ENCODE assay signal across 11 cellular contexts in the genomic region with DNA sequence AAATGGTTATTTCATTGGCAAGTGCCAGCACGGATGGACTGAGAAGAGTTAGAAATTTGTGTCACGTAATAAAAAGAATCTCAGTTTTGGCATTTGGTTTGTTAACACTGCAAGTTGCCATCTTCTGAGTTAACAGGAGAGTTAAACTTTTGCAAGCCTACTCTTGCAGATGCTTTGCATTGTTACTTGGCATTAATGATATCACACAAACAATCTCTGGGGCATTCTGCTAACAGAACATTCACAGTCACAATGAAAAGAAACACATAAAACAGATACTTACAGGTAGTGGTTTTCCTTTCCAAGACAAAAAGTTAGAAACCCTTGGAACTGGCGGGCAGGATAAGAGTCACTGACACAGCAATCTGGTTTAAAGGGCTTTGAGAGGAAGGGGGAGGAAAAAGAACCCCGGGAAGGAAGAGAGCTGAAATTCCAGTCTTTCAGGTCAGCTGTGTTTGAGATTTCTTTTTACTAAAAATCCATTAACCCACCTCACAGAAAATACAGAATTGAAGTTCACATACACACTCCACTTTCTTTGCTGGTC. TPM values are rescaled to one million over a fixed set of nuclear protein-coding genes. Genes with fewer than 3 reads are reported as not detected.
DNase-seq lines count a peak whose midpoint lies in the region; TF ChIP-seq lines count a peak whose summit lies in the region.
"Had no signal": no experiment of that assay in that cellular context is flagged by ENCODE, and none has a peak within 500 bp of the region (broad histone marks: within the 10 kb centered on the region; RNA-seq: fewer than 3 reads in every experiment).

No MANE protein-coding gene starts in this region.

- H3K9ac ChIP-seq in HUES64 (ENCODE audit: low read depth, low read length) (peak overlapping the region; percentile 45; the same call in 1 of the 2 replicates), duodenal mucosa (ENCODE audit: low read depth in 1 of 2, low read length in 2 of 2) (peak overlapping the region; percentile 39 to 53), skeletal muscle satellite cell (ENCODE audit: low read depth, low read length) (no peak overlapping the region)

- peaks cover 47% of the 10 kb centered on the region for H3K4me1 ChIP-seq in HUES64 (ENCODE audit: insufficient read depth, low read length)
- H3K4me1 ChIP-seq in duodenal mucosa (ENCODE audit: control insufficient read depth in 1 of 2, insufficient read depth in 2 of 2, low read length in 2 of 2): peaks cover 18 to 19% of the 10 kb centered on the region in 2 donors
- no peaks in the 10 kb centered on the region for H3K4me1 ChIP-seq in skeletal muscle satellite cell (ENCODE audit: control insufficient read depth, insufficient read depth, low read length)

- peak overlapping the region; percentile 55 for H3K4me2 ChIP-seq in skeletal muscle satellite cell (ENCODE audit: low read length)

- H3K4me3 ChIP-seq in HUES64 (ENCODE audit: low read length): peak overlapping the region; percentile 47
- peak overlapping the region; percentile 66 to 74 for H3K4me3 ChIP-seq in duodenal mucosa (ENCODE audit: low read depth in 1 of 2, low read length in 2 of 2)
- H3K4me3 ChIP-seq in kidney epithelial cell (ENCODE audit: low read depth, low read length): peak overlapping the region; percentile 0
- H3K4me3 ChIP-seq in skeletal muscle satellite cell (ENCODE audit: low read length): peak overlapping the region; percentile 32

- H3K27me3 ChIP-seq in HUES64 (ENCODE audit: insufficient read depth, low read length) (no peaks in the 10 kb centered on the region), duodenal mucosa (ENCODE audit: control insufficient read depth in 1 of 2, insufficient read depth in 2 of 2, low read length in 2 of 2) (no peaks in the 10 kb centered on the region), kidney epithelial cell (ENCODE audit: control insufficient read depth, insufficient read depth, low read length) (no peaks in the 10 kb centered on the region), skeletal muscle satellite cell (ENCODE audit: control insufficient read depth, insufficient read depth, low read length) (no peaks in the 10 kb centered on the region)

- no peak for DNase-seq in kidney epithelial cell (ENCODE audit: low read depth)
- no peak for DNase-seq in GM03348 (ENCODE audit: low spot score)
- DNase-seq in hypothalamus (lab: John Stamatoyannopoulos, UW): no peak
- DNase-seq in activated naive CD4-positive, alpha-beta T cell treated with anti-CD3 and anti-CD28 coated beads, Interleukin-2, amount 50 U/mL, for 16 hours: no peak
- DNase-seq in occipital lobe (lab: John Stamatoyannopoulos, UW): no peak
- DNase-seq: CD8-positive, alpha-beta T cell; NCI-H2029; stimulated activated naive CD4-positive, alpha-beta T cell had no signal

- no peaks in the 10 kb centered on the region for H3K36me3 ChIP-seq in HUES64 (ENCODE audit: insufficient read depth, low read length)
- H3K36me3 ChIP-seq in duodenal mucosa (ENCODE audit: control insufficient read depth in 1 of 2, insufficient read depth in 2 of 2, low read length in 2 of 2): no peaks in the 10 kb centered on the region
- H3K36me3 ChIP-seq in kidney epithelial cell (ENCODE audit: control insufficient read depth, insufficient read depth, low read length): no peaks in the 10 kb centered on the region
- H3K36me3 ChIP-seq in skeletal muscle satellite cell (ENCODE audit: insufficient read depth, low read length): no peaks in the 10 kb centered on the region

- peak overlapping the region; percentile 46; the same call in 1 of the 2 replicates for H3K27ac ChIP-seq in HUES64 (ENCODE audit: low read depth, low read length)
- H3K27ac ChIP-seq in duodenal mucosa (ENCODE audit: low read depth, low read length): no peak overlapping the region

- WGBS in HUES64: 40% methylated on average over 4 of the region's 4 CpGs

- H3K9me3 ChIP-seq in HUES64 (ENCODE audit: insufficient read depth, low read depth, low read length) (no peaks in the 10 kb centered on the region), duodenal mucosa (ENCODE audit: control insufficient read depth in 1 of 2, low read length in 2 of 2) (no peaks in the 10 kb centered on the region), skeletal muscle satellite cell (replicated peaks; ENCODE audit: low read length) (no peaks in the 10 kb centered on the region)

- TF ChIP-seq CTCF in kidney epithelial cell (IDR thresholded peaks at IDR 0.05; ENCODE audit: insufficient read depth, low read length, poor library complexity, severe bottlenecking): no peak

RNA-seq across cellular contexts. Expression of a gene that starts 0.5 kb away (rescaled TPM):
- 4.8 TPM for polyA plus RNA-seq in HUES64 (2013, experiment 1 of 2)
- 7.1 TPM for polyA plus RNA-seq in HUES64 (2013, experiment 2 of 2)
- total RNA-seq in kidney epithelial cell (0.75 and 1.0 TPM in 2 replicates), occipital lobe (1.4 TPM)
- 0.22 and 0.76 TPM in 2 replicates for total RNA-seq in skeletal muscle satellite cell (2012; rRNA removed)
- total RNA-seq: CD8-positive, alpha-beta T cell had no signal

Comparison
In these comparisons a context has a peak if more than half of its experiments do, and no peak if none do; other contexts are left out.
1. H3K4me3 ChIP-seq: peak in every context shown above with its lines; median percentile 70 in duodenal mucosa; 47 in HUES64; 32 in skeletal muscle satellite cell; 0 in kidney epithelial cell.